ENCODE assay signal across 13 cellular contexts in the genomic region with DNA sequence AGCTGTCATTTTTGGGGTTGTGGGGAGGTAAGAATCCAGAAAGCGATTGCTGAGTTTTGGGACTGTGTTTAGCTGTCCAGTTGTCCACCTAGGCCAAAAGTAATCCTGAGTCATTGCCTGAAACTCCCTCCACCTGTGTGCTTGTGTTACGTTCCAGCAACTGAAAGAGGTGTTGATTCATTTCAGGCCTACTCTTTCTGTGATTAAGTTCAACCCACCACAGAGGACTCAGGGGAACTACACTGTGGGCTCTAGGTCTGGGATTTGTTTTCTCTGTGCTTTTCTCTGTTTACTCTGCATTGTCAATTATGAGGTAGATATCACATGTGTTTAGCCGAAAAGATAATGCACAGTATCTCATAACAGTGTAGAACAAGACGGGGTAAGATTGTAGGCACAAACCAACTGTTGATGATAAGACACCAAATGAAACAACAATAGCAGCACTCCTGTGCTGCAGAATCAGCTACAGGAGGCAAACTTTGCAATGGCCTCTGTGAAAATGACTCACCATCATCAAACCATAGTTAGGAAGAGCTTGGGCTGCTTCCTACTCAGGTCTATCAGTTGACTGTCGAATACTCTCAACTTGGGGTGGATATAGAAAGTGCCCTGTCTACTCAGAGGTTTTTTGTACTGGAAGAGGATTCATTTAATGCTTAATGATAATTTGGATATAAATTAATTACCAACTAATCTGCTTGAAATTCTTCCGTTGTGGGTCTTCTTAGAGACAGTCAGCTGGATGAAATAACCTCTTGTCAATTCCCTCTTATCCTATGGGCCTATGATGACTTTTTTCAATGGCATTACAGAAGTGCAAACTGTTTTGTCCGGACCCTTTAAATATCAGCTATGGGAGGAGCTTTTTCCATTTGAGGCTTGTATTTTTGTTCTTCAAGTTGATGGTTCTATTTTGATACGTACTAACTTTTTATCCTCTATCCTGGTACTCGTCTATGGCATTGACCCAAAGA.
DNase-seq lines count a peak whose midpoint lies in the region; ATAC-seq and TF ChIP-seq lines count a peak whose summit lies in the region.
"Had no signal": no experiment of that assay in that cellular context is flagged by ENCODE, and none has a peak within 500 bp of the region (broad histone marks: within the 10 kb centered on the region; RNA-seq: fewer than 3 reads in every experiment).

No MANE protein-coding gene starts in this region.

- H3K9me3 ChIP-seq in mammary epithelial cell (replicated peaks; ENCODE audit: insufficient read depth, low read length), result no peaks in the 10 kb centered on the region
- H3K9me3 ChIP-seq in breast epithelium, result peaks cover 0 to 4% of the 10 kb centered on the region in 2 donors
- H3K9me3 ChIP-seq in HCT116 (ENCODE audit: control insufficient read depth in 1 of 2, insufficient read depth in 1 of 2, low read depth in 1 of 2, low read length in 2 of 2), result no peaks in the 10 kb centered on the region
- H3K9me3 ChIP-seq in transverse colon, result no peaks in the 10 kb centered on the region
- H3K9me3 ChIP-seq in esophagus muscularis mucosa, result no peaks in the 10 kb centered on the region
- H3K9me3 ChIP-seq in WERI-Rb-1 (ENCODE audit: severe bottlenecking), result no peaks in the 10 kb centered on the region
- H3K9me3 ChIP-seq: A549, lower lobe of right lung, SJSA1 had no signal

- RAD21 ChIA-PET in HCT116 (lab: Charles Lee; ENCODE audit: low non-redundant PET in 1 of 2, low total read pairs in 2 of 2, uncharacterized antibody in 2 of 2, unreplicated experiment in 2 of 2), result no interaction called here

- H3K9ac ChIP-seq in mammary epithelial cell (ENCODE audit: insufficient read depth, low read length), result no peak overlapping the region
- H3K9ac ChIP-seq in HCT116 (ENCODE audit: low read length), result no peak overlapping the region

- ATAC-seq in HCT116, result no peak
- peak; percentile 98 for ATAC-seq in HG03378 (IDR thresholded peaks at IDR 0.05; ENCODE audit: unreplicated experiment)
- ATAC-seq: A549, lower lobe of right lung, sciatic nerve had no signal

- TF ChIP-seq RAD21 in HCT116 (IDR thresholded peaks at IDR 0.05; ENCODE audit: low read depth), result no peak

- H4K20me1 ChIP-seq in mammary epithelial cell (ENCODE audit: insufficient read depth, low read length), result no peaks in the 10 kb centered on the region
- H4K20me1 ChIP-seq in HCT116 (ENCODE audit: insufficient read depth), result no peaks in the 10 kb centered on the region

- no peaks in the 10 kb centered on the region for H3K79me2 ChIP-seq in mammary epithelial cell (ENCODE audit: insufficient read depth, low read length)
- H3K79me2 ChIP-seq in HCT116 (ENCODE audit: insufficient read depth, low read length), result no peaks in the 10 kb centered on the region

- H3K4me3 ChIP-seq in mammary epithelial cell (replicated peaks in 1 of 3; ENCODE audit: insufficient read depth in 1 of 3, low read depth in 2 of 3, low read length in 3 of 3) (no peak overlapping the region), breast epithelium (no peak overlapping the region), HCT116 (replicated peaks in 1 of 2; ENCODE audit: low read depth in 1 of 2, low read length in 2 of 2) (no peak overlapping the region), transverse colon (no peak overlapping the region), esophagus muscularis mucosa (no peak overlapping the region), WERI-Rb-1 (ENCODE audit: low read depth, low read length) (no peak overlapping the region)
- H3K4me3 ChIP-seq: A549, lower lobe of right lung, SJSA1 had no signal

- DNase-seq in mammary epithelial cell (peak; percentile 5), breast epithelium (ENCODE audit: low spot score in 2 of 2) (no peak), HCT116 (ENCODE audit: low read depth, low spot score) (no peak), transverse colon (no peak), esophagus muscularis mucosa (ENCODE audit: extremely low spot score) (no peak), DMS53 treated with DMSO at 0.1 percent for 48 hours (lab: John Stamatoyannopoulos, UW; ENCODE audit: unreplicated experiment) (no peak), WERI-Rb-1 (no peak)
- DNase-seq: EL, lower lobe of right lung had no signal

- CTCF ChIA-PET in mammary epithelial cell (lab: Charles Lee; ENCODE audit: low non-redundant PET), result no interaction called here
- CTCF ChIA-PET in HCT116 (lab: Charles Lee), result no interaction called here

- no peaks in the 10 kb centered on the region for H3K36me3 ChIP-seq in mammary epithelial cell (ENCODE audit: insufficient read depth, low read length)
- H3K36me3 ChIP-seq in breast epithelium, result no peaks in the 10 kb centered on the region
- H3K36me3 ChIP-seq in HCT116 (ENCODE audit: control insufficient read depth in 1 of 2, insufficient read depth in 2 of 2, low read length in 2 of 2), result no peaks in the 10 kb centered on the region
- H3K36me3 ChIP-seq in transverse colon, result no peaks in the 10 kb centered on the region
- H3K36me3 ChIP-seq in esophagus muscularis mucosa, result no peaks in the 10 kb centered on the region
- no peaks in the 10 kb centered on the region for H3K36me3 ChIP-seq in WERI-Rb-1
- H3K36me3 ChIP-seq: lower lobe of right lung, SJSA1 had no signal

- H2AFZ ChIP-seq in mammary epithelial cell (ENCODE audit: low read depth, low read length) (no peak overlapping the region), HCT116 (ENCODE audit: low read depth, low read length, poor library complexity, severe bottlenecking) (peak overlapping the region; percentile 6)

- no peaks in the 10 kb centered on the region for H3K9me2 ChIP-seq in HCT116 (ENCODE audit: insufficient read depth)

- intact Hi-C loops in mammary epithelial cell (cut with micrococcal nuclease), result no loop called here
- intact Hi-C loops in breast epithelium (cut with DNase I; ENCODE audit: low total_unique reads), result no loop called here
- intact Hi-C loops in HCT116 (cut with micrococcal nuclease), result no loop called here
- intact Hi-C loops in transverse colon (cut with DNase I; ENCODE audit: low total_unique reads), result no loop called here
- intact Hi-C loops in esophagus muscularis mucosa (cut with DNase I), result no loop called here

- H3K27ac ChIP-seq in mammary epithelial cell (ENCODE audit: insufficient read depth, low read depth, low read length) (no peak overlapping the region), breast epithelium (peak overlapping the region in 1 of 2 donors; percentile 8), HCT116 (ENCODE audit: low read depth, low read length) (no peak overlapping the region), transverse colon (peak overlapping the region in 3 of 4 donors; percentile 27 to 71 (median 30)), esophagus muscularis mucosa (replicated peaks in 1 of 4) (no peak overlapping the region), WERI-Rb-1 (no peak overlapping the region)
- H3K27ac ChIP-seq: A549, lower lobe of right lung, SJSA1 had no signal

- POLR2A ChIA-PET in HCT116 (lab: Charles Lee), result no interaction called here

- dilution Hi-C loops in mammary epithelial cell (cut with HindIII; ENCODE audit: low sequenced_read_pairs), result no loop called here

- TF ChIP-seq POLR2A in breast epithelium (IDR thresholded peaks at IDR 0.05), result no peak
- TF ChIP-seq POLR2A in HCT116 (IDR thresholded peaks at IDR 0.05; ENCODE audit: borderline replicate concordance, extremely low read depth, insufficient read depth, insufficient read length), result no peak
- TF ChIP-seq POLR2A in transverse colon (IDR thresholded peaks at IDR 0.05), result no peak
- TF ChIP-seq POLR2A in esophagus muscularis mucosa (IDR thresholded peaks at IDR 0.05; ENCODE audit: low read depth), result no peak

- 68% methylated on average over 9 of the region's 9 CpGs for WGBS in mammary epithelial cell (ENCODE audit: low coverage, missing lambda C conversion rate)
- 60 to 75% methylated on average over 6 to 9 of the region's 9 CpGs for WGBS in transverse colon (ENCODE audit: low coverage in 1 of 2), 2 donors
- 72% methylated on average over 9 of the region's 9 CpGs for WGBS in esophagus muscularis mucosa

- TF ChIP-seq CTCF in mammary epithelial cell (conservative IDR thresholded peaks at IDR 0.05 in 1 of 2, IDR thresholded peaks at IDR 0.05 in 1 of 2; ENCODE audit: extremely low read depth in 1 of 2, insufficient read depth in 1 of 2, low read depth in 1 of 2, low read length in 2 of 2), result no peak
- TF ChIP-seq CTCF in breast epithelium (IDR thresholded peaks at IDR 0.05), result no peak
- no peak for TF ChIP-seq CTCF in HCT116 (IDR thresholded peaks at IDR 0.05 in 2 of 3, conservative IDR thresholded peaks at IDR 0.05 in 1 of 3; ENCODE audit: borderline replicate concordance in 1 of 3, insufficient read depth in 1 of 3, low read depth in 2 of 3, low read length in 2 of 3)
- TF ChIP-seq CTCF in transverse colon (IDR thresholded peaks at IDR 0.05), result no peak
- no peak for TF ChIP-seq CTCF in esophagus muscularis mucosa (IDR thresholded peaks at IDR 0.05)
- no peak for TF ChIP-seq CTCF in WERI-Rb-1 (IDR thresholded peaks at IDR 0.05; ENCODE audit: low read depth, low read length)

- BruUV-seq in mammary epithelial cell (replicated peaks; lab: Mats Ljungman, UMichigan) (no TSS peak), HCT116 (replicated peaks; lab: Mats Ljungman, UMichigan) (no TSS peak)

- H3K4me1 ChIP-seq in mammary epithelial cell (ENCODE audit: insufficient read depth, low read length), result peaks cover 4% of the 10 kb centered on the region
- no peaks in the 10 kb centered on the region for H3K4me1 ChIP-seq in breast epithelium
- no peaks in the 10 kb centered on the region for H3K4me1 ChIP-seq in HCT116 (ENCODE audit: control insufficient read depth in 1 of 2, insufficient read depth in 2 of 2, low read length in 2 of 2)
- peaks cover 3 to 18% (median 6%) of the 10 kb centered on the region in 4 donors for H3K4me1 ChIP-seq in transverse colon
- peaks cover 0 to 32% (median 23%) of the 10 kb centered on the region in 4 donors for H3K4me1 ChIP-seq in esophagus muscularis mucosa
- H3K4me1 ChIP-seq: A549, lower lobe of right lung, SJSA1 had no signal

- no peaks in the 10 kb centered on the region for H3K27me3 ChIP-seq in mammary epithelial cell (ENCODE audit: insufficient read depth, low read length)
- no peaks in the 10 kb centered on the region for H3K27me3 ChIP-seq in breast epithelium
- H3K27me3 ChIP-seq in HCT116 (ENCODE audit: insufficient read depth, low read length), result no peaks in the 10 kb centered on the region
- H3K27me3 ChIP-seq in transverse colon, result no peaks in the 10 kb centered on the region
- H3K27me3 ChIP-seq in esophagus muscularis mucosa, result no peaks in the 10 kb centered on the region
- H3K27me3 ChIP-seq in WERI-Rb-1 (ENCODE audit: insufficient read depth, low read depth, severe bottlenecking), result peaks cover 53% of the 10 kb centered on the region
- H3K27me3 ChIP-seq: SJSA1 had no signal

- TF ChIP-seq EP300 in transverse colon (IDR thresholded peaks at IDR 0.05; ENCODE audit: low read depth) (no peak), esophagus muscularis mucosa (IDR thresholded peaks at IDR 0.05) (no peak)

- H3K4me2 ChIP-seq in mammary epithelial cell (ENCODE audit: insufficient read depth, low read depth, low read length) (no peak overlapping the region), HCT116 (ENCODE audit: low read length) (no peak overlapping the region)
- H3K4me2 ChIP-seq: A549 had no signal

- in situ Hi-C loops in mammary epithelial cell (cut with MboI; ENCODE audit: low sequenced_read_pairs in 2 of 2) (no loop called here), transverse colon (cut with MboI; ENCODE audit: low pct_ligation_motif_present in 1 of 4, low pct_unique_long_range_greater_than_20kb in 1 of 4, low sequenced_read_pairs in 3 of 4) (no loop called here)

TF ChIP-seq in HCT116, 20 proteins besides CTCF, POLR2A, EP300 and RAD21 (continues in another document):
- TF ChIP-seq EZH2phosphoT487 (IDR thresholded peaks at IDR 0.05; ENCODE audit: borderline replicate concordance), result no peak

Comparison
In these comparisons a context has a peak if more than half of its experiments do, and no peak if none do; other contexts are left out.
1. H3K27ac ChIP-seq: peak in transverse colon (3 of 4); none in mammary epithelial cell (single experiment), HCT116 (single experiment), esophagus muscularis mucosa (0 of 4) and WERI-Rb-1 (single experiment).